Comparison of ENCODE assay signal across 8 cellular contexts in genomic region chr2:11129598-11130449, GRCh38. TPM values are rescaled to one million over a fixed set of nuclear protein-coding genes. Genes with fewer than 3 reads are reported as not detected.
DNase-seq lines count a peak whose midpoint lies in the region; ATAC-seq and TF ChIP-seq lines count a peak whose summit lies in the region.

No MANE protein-coding gene starts in this region.

- no peaks in the 10 kb centered on the region for H3K36me3 ChIP-seq in sigmoid colon

- peak overlapping the region in 3 of 4 donors; percentile 28 to 43 (median 42) for H3K4me3 ChIP-seq in sigmoid colon

- H3K9me3 ChIP-seq in sigmoid colon = no peaks in the 10 kb centered on the region

- peak; percentile 78 for ATAC-seq in GM18867 (IDR thresholded peaks at IDR 0.05; ENCODE audit: unreplicated experiment)
- ATAC-seq in HG03139 (IDR thresholded peaks at IDR 0.05; ENCODE audit: unreplicated experiment) = peak; percentile 62
- peak; percentile 62 to 64 for ATAC-seq in left cardiac atrium

- DNase-seq in OCI-M1 (lab: John Stamatoyannopoulos, UW) (peak; percentile 69), left cardiac atrium (peak; percentile 61), sigmoid colon (no peak), EL (no peak), A172 (ENCODE audit: low spot score) (no peak)
- peak; percentile 93 for DNase-seq in activated effector memory CD4-positive, alpha-beta T cell treated with anti-CD3 and anti-CD28 coated beads, Interleukin-2, amount 50 U/mL, for 16 hours

- peaks cover 0 to 26% (median 22%) of the 10 kb centered on the region in 4 donors for H3K4me1 ChIP-seq in sigmoid colon

- TF ChIP-seq CTCF in sigmoid colon (IDR thresholded peaks at IDR 0.05) = no peak

- H3K27ac ChIP-seq in sigmoid colon = peak overlapping the region in 1 of 4 donors; percentile 37

- TF ChIP-seq EP300 in sigmoid colon (IDR thresholded peaks at IDR 0.05) = no peak

- intact Hi-C loops in left cardiac atrium (cut with DNase I) (loop anchor here in 1 of 2 donors (5.0 to 10.0 kb wide), 2 partner anchors 215 to 452 kb away; partner anchors contain the start of gene KCNF1), sigmoid colon (cut with DNase I) (loop anchor here (5.0 to 10.0 kb wide), 4 partner anchors 62 to 452 kb away; partner anchors contain the start of genes KCNF1 and ROCK2)

- TF ChIP-seq POLR2A in sigmoid colon (IDR thresholded peaks at IDR 0.05) = no peak

- H3K27me3 ChIP-seq in sigmoid colon = no peaks in the 10 kb centered on the region

- WGBS in sigmoid colon, 2 donors = 4 to 6% methylated on average over 46 of the region's 46 CpGs

RNA-seq across cellular contexts. Expression of gene SLC66A3, which starts 25.4 kb away (rescaled TPM):
- total RNA-seq in left cardiac atrium = 10 to 100 TPM; 11.0 to 14.3 TPM
- 10 to 100 TPM; 34.3 to 71.7 (median 43.0) TPM for total RNA-seq in sigmoid colon
- polyA plus RNA-seq in sigmoid colon = 10 to 100 TPM in 2 of 3 donors, 1 to 10 TPM in 1; 6.9 to 12.5 (median 11.4) TPM
- total RNA-seq in A172 (2014; rRNA removed; shearing (Covaris generic)) = 26.2 and 29.7 TPM in 2 replicates

Comparison
In these comparisons a context has a peak if more than half of its experiments do, and no peak if none do; other contexts are left out.
1. DNase-seq: peak in OCI-M1 (single experiment), activated effector memory CD4-positive, alpha-beta T cell treated with anti-CD3 and anti-CD28 coated beads, Interleukin-2, amount 50 U/mL, for 16 hours (single experiment) and left cardiac atrium (single experiment); none in sigmoid colon (single experiment), EL (single experiment) and A172 (single experiment).
2. Peak in every context shown above with its lines, with median percentiles within 50 percentile points of each other: ATAC-seq.